In genomic region chr5:94111209-94112004, GRCh38 we compare ENCODE assay signal across 8 cellular contexts.
A peak's percentile ranks its signal among the peaks of the same experiment; 100 is the strongest.
DNase-seq lines count a peak whose midpoint lies in the region; ATAC-seq, FAIRE-seq and TF ChIP-seq lines count a peak whose summit lies in the region.

No MANE protein-coding gene starts in this region.

- H3K27ac ChIP-seq in HepG2 (ENCODE audit: extremely low read length, insufficient read depth, low read length) = peak overlapping the region; percentile 85

- H3K79me2 ChIP-seq in HepG2 (ENCODE audit: insufficient read depth, low read length) = peaks cover 8% of the 10 kb centered on the region

- 0 out of 4 replicates have a peak, but pooled peaks of 1 of the 2 experiments have one; percentile 5 for TF ChIP-seq EP300 in HepG2 (IDR thresholded peaks at IDR 0.05; ENCODE audit: low read depth in 2 of 2, low read length in 2 of 2)
- TF ChIP-seq EP300 in HepG2 (CRISPR knock-in tag; IDR thresholded peaks at IDR 0.05; ENCODE audit: borderline replicate concordance) = no peak

- POLR2A ChIA-PET in HepG2 (lab: Yijun Ruan, JAX) = no interaction called here

- H3K9me3 ChIP-seq in HepG2 (ENCODE audit: low read length) = peaks cover 4% of the 10 kb centered on the region

- ATAC-seq in GM19395 (IDR thresholded peaks at IDR 0.05; ENCODE audit: unreplicated experiment) = peak; percentile 99
- ATAC-seq in HG03558 (IDR thresholded peaks at IDR 0.05; ENCODE audit: extremely low read depth, unreplicated experiment) = peak; percentile 98
- ATAC-seq in HepG2 = peak; percentile 96

- peak; percentile 68 for TF ChIP-seq CTCF in HepG2 (CRISPR knock-in tag; IDR thresholded peaks at IDR 0.05)

- BruUV-seq in HepG2 (replicated peaks; lab: Mats Ljungman, UMichigan) = TSS peak; percentile 73

- in situ Hi-C loops in HepG2 (cut with HindIII; ENCODE audit: extremely low pct_ligation_motif_present, low pct_unique_long_range_greater_than_20kb) = no loop called here

- peak overlapping the region; percentile 74 to 94 (median 83) for H3K4me3 ChIP-seq in HepG2 (replicated peaks in 1 of 3; ENCODE audit: insufficient read depth in 1 of 3, low read depth in 2 of 3, low read length in 3 of 3)

- H3K4me2 ChIP-seq in HepG2 (ENCODE audit: low read depth, low read length) = peak overlapping the region; percentile 89

- TF ChIP-seq POLR2A in HepG2 (IDR thresholded peaks at IDR 0.05; ENCODE audit: insufficient read depth in 1 of 2, low read depth in 2 of 2, low read length in 2 of 2) = peak; percentile 72 to 83

- WGBS in HepG2 (ENCODE audit: low lambda C conversion rate) = 2% methylated on average over 28 of the region's 51 CpGs

- DNase-seq in CD1c-positive myeloid dendritic cell (ENCODE audit: extremely low spot score) = peak; percentile 95
- peak; percentile 98 for DNase-seq in NCI-H748 (lab: John Stamatoyannopoulos, UW; ENCODE audit: unreplicated experiment)
- DNase-seq in activated CD4-positive, alpha-beta T cell treated with anti-CD3 and anti-CD28 coated beads, Interleukin-2, amount 50 U/mL, for 24 hours (ENCODE audit: low read depth in 1 of 2, low spot score in 1 of 2) = peak; percentile 83 to 91
- peak; percentile 90 for DNase-seq in dermis blood vessel endothelial cell
- DNase-seq in HepG2 (ENCODE audit: low spot score) = peak; percentile 96
- peak; percentile 87 to 89 for DNase-seq in stimulated activated CD4-positive, alpha-beta T cell treated with anti-CD3 and anti-CD28 coated beads, Interleukin-2, amount 100 ng/mL, for 48 hours

- no peaks in the 10 kb centered on the region for H4K20me1 ChIP-seq in HepG2 (ENCODE audit: insufficient read depth, low read length)

- CTCF ChIA-PET in HepG2 (lab: Yijun Ruan, JAX; ENCODE audit: low intra/inter-chr PET ratio, low total read pairs) = no interaction called here

- intact Hi-C loops in HepG2 (cut with micrococcal nuclease; ENCODE audit: unreplicated experiment) = loop anchor here (5.0 kb wide), 2 partner anchors 84 to 529 kb away; partner anchors contain the start of genes NR2F1 and NR2F1-AS1

- no peaks in the 10 kb centered on the region for H3K27me3 ChIP-seq in HepG2 (ENCODE audit: control insufficient read depth in 1 of 2, insufficient read depth in 2 of 2, low read length in 2 of 2)

- peaks cover 30% of the 10 kb centered on the region for H3K4me1 ChIP-seq in HepG2 (ENCODE audit: insufficient read depth, low read length)

- H3K9ac ChIP-seq in HepG2 (ENCODE audit: insufficient read depth, low read depth, low read length) = peak overlapping the region; percentile 76

- TF ChIP-seq RAD21 in HepG2 (CRISPR knock-in tag; IDR thresholded peaks at IDR 0.05) = no peak

- H3K36me3 ChIP-seq in HepG2 (replicated peaks in 1 of 2; ENCODE audit: control insufficient read depth in 1 of 2, insufficient read depth in 2 of 2, low read length in 2 of 2) = no peaks in the 10 kb centered on the region

- FAIRE-seq in HepG2 (lab: Jason Lieb, UNC) = no peak

- peak overlapping the region; percentile 54 for H2AFZ ChIP-seq in HepG2 (ENCODE audit: low read length)

TF ChIP-seq in HepG2, 621 proteins besides CTCF, POLR2A, EP300 and RAD21 (continues in another document):
- TF ChIP-seq ZNF354B (CRISPR knock-in tag; IDR thresholded peaks at IDR 0.05) = no peak
- peak; percentile 77 for TF ChIP-seq POGK (CRISPR knock-in tag; conservative IDR thresholded peaks at IDR 0.05)
- no peak; the same call in 1 of the 2 replicates for TF ChIP-seq RELA (CRISPR knock-in tag; IDR thresholded peaks at IDR 0.05)
- TF ChIP-seq HNRNPK (IDR thresholded peaks at IDR 0.05; ENCODE audit: low read depth, low read length, poor library complexity, severe bottlenecking) = no peak
- TF ChIP-seq MAFK (conservative IDR thresholded peaks at IDR 0.05 in 1 of 2, IDR thresholded peaks at IDR 0.05 in 1 of 2; ENCODE audit: low read length in 2 of 2) = no peak
- peak; percentile 36 for TF ChIP-seq AGO1 (IDR thresholded peaks at IDR 0.05; ENCODE audit: low read depth, low read length, poor library complexity, severe bottlenecking)
- 0 out of 2 replicates have a peak, but pooled peaks have one; percentile 60 for TF ChIP-seq MEF2D (CRISPR knock-in tag; IDR thresholded peaks at IDR 0.05)
- no peak for TF ChIP-seq ZNF512B (CRISPR knock-in tag; IDR thresholded peaks at IDR 0.05; ENCODE audit: borderline replicate concordance)
- no peak for TF ChIP-seq RBM39 (IDR thresholded peaks at IDR 0.05; ENCODE audit: low read depth, low read length, poor library complexity, severe bottlenecking)
- TF ChIP-seq GATA4 (IDR thresholded peaks at IDR 0.05; ENCODE audit: borderline replicate concordance, low read depth) = no peak
- peak; percentile 89; the same call in 1 of the 2 replicates for TF ChIP-seq CAMTA2 (CRISPR knock-in tag; IDR thresholded peaks at IDR 0.05; ENCODE audit: borderline replicate concordance)
- peak; percentile 95 for TF ChIP-seq NRL (CRISPR knock-in tag; IDR thresholded peaks at IDR 0.05; ENCODE audit: borderline replicate concordance)
- TF ChIP-seq ZNF251 (CRISPR knock-in tag; IDR thresholded peaks at IDR 0.05) = no peak
- no peak for TF ChIP-seq MAFF (IDR thresholded peaks at IDR 0.05; ENCODE audit: low read depth, low read length)
- no peak for TF ChIP-seq MBNL3 (CRISPR knock-in tag; conservative IDR thresholded peaks at IDR 0.05)
- no peak for TF ChIP-seq RORA (CRISPR knock-in tag; IDR thresholded peaks at IDR 0.05)
- TF ChIP-seq SP140L (CRISPR knock-in tag; IDR thresholded peaks at IDR 0.05; ENCODE audit: borderline replicate concordance) = no peak
- TF ChIP-seq ZNF83 (CRISPR knock-in tag; IDR thresholded peaks at IDR 0.05; ENCODE audit: borderline replicate concordance) = no peak; the same call in 1 of the 2 replicates
- peak; percentile 52; the same call in 1 of the 2 replicates for TF ChIP-seq ZNF263 (CRISPR knock-in tag; IDR thresholded peaks at IDR 0.05)
- no peak for TF ChIP-seq ZNF451 (CRISPR knock-in tag; IDR thresholded peaks at IDR 0.05)
- peak; percentile 32; the same call in 1 of the 2 replicates for TF ChIP-seq HOXD1 (CRISPR knock-in tag; IDR thresholded peaks at IDR 0.05)
- no peak for TF ChIP-seq NONO (IDR thresholded peaks at IDR 0.05)
- TF ChIP-seq NONO (CRISPR knock-in tag; conservative IDR thresholded peaks at IDR 0.05) = peak; percentile 86
- no peak for TF ChIP-seq ZNF839 (CRISPR knock-in tag; IDR thresholded peaks at IDR 0.05; ENCODE audit: borderline replicate concordance)
- no peak for TF ChIP-seq CCAR2 (optimal IDR thresholded peaks at IDR 0.05; ENCODE audit: low read depth, low read length)
- TF ChIP-seq SOX5 (CRISPR knock-in tag; IDR thresholded peaks at IDR 0.05; ENCODE audit: borderline replicate concordance) = peak; percentile 9; the same call in 1 of the 2 replicates
- TF ChIP-seq ZNF670 (CRISPR knock-in tag; IDR thresholded peaks at IDR 0.05; ENCODE audit: borderline replicate concordance) = no peak; the same call in 1 of the 2 replicates
- no peak for TF ChIP-seq NCOA5 (CRISPR knock-in tag; IDR thresholded peaks at IDR 0.05)
- peak; percentile 23; the same call in 1 of the 2 replicates for TF ChIP-seq MAZ (IDR thresholded peaks at IDR 0.05; ENCODE audit: borderline replicate concordance, low read depth, low read length)
- 0 out of 2 replicates have a peak, but pooled peaks have one; percentile 73 for TF ChIP-seq MAZ (CRISPR knock-in tag; IDR thresholded peaks at IDR 0.05; ENCODE audit: low read depth)
- TF ChIP-seq ZFP36 (IDR thresholded peaks at IDR 0.05; ENCODE audit: borderline replicate concordance, low read depth, low read length, partially characterized antibody) = no peak
- 0 out of 2 replicates have a peak, but pooled peaks have one; percentile 40 for TF ChIP-seq ZNF790 (CRISPR knock-in tag; IDR thresholded peaks at IDR 0.05; ENCODE audit: borderline replicate concordance)
- TF ChIP-seq DNMT3B (CRISPR knock-in tag; conservative IDR thresholded peaks at IDR 0.05) = no peak; the same call in 1 of the 2 replicates
- peak; percentile 88 for TF ChIP-seq SRY (CRISPR knock-in tag; IDR thresholded peaks at IDR 0.05)

Comparison
In these comparisons a context has a peak if more than half of its experiments do, and no peak if none do; other contexts are left out.
1. Peak in every context shown above with its lines: DNase-seq, ATAC-seq, H3K4me3 ChIP-seq and H3K27ac ChIP-seq.